ENCODE assay signal across 24 cellular contexts in the genomic region with DNA sequence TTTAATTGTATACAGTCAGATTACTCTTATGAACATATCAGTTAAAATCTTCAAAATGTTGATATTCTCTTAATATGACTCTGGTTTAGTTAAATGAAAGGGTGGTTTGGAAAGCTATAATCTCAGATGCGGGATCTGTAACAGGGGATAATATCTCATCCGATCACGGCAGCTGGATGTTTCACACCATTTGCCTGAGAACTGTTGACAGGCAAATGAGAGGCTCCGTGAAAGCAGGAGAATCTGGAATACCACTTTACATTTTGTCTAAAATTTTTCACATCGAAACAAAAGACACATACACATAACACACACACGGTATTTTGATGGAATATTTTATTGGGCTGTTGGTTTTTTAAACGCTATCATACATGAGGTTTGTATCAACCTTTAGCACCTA.
"Had no signal": no experiment of that assay in that cellular context is flagged by ENCODE, and none has a peak within 500 bp of the region (broad histone marks: within the 10 kb centered on the region; RNA-seq: fewer than 3 reads in every experiment).

No MANE protein-coding gene starts in this region.

- H3K27ac ChIP-seq: stomach, suprapubic skin, testis, thoracic aorta, thyroid gland, tibial artery, tibial nerve, transverse colon, upper lobe of left lung, upper lobe of right lung, uterus, vagina had no signal

- H3K4me3 ChIP-seq: stomach, suprapubic skin, testis, thoracic aorta, thyroid gland, tibial artery, tibial nerve, transverse colon, upper lobe of left lung, upper lobe of right lung, uterus, vagina had no signal

- H3K9me3 ChIP-seq: stomach, suprapubic skin, testis, thoracic aorta, thyroid gland, transverse colon, upper lobe of left lung, upper lobe of right lung, uterus, vagina had no signal

- DNase-seq: stimulated activated CD4-positive, alpha-beta T cell treated with anti-CD3 and anti-CD28 coated beads, Interleukin-2, amount 100 ng/mL, for 48 hours; stimulated activated CD4-positive, alpha-beta T cell treated with anti-CD3 and anti-CD28 coated beads, Interleukin-4, amount 100 ng/mL, for 1 hour; stimulated activated CD4-positive, alpha-beta T cell treated with anti-CD3 and anti-CD28 coated beads, Interleukin-4, amount 100 ng/mL, for 24 hours; stimulated activated CD4-positive, alpha-beta T cell treated with anti-CD3 and anti-CD28 coated beads, Interleukin-4, amount 100 ng/mL, for 4 hours; stimulated activated CD8-positive, alpha-beta memory T cell treated with anti-CD3 and anti-CD28 coated beads, Interleukin-4, amount 100 ng/mL, for 48 hours; stimulated activated naive B cell treated with anti-CD40 and anti-IgM and Interleukin-4, amounts not matched to agents 10 μg/mL and 1 μg/mL and 100 μg/mL, for 72 hours; stimulated activated naive CD4-positive, alpha-beta T cell; stimulated activated naive CD4-positive, alpha-beta T cell treated with Interleukin-2 at 50 U/mL for 16 hours; stimulated activated naive CD8-positive, alpha-beta T cell treated with anti-CD3 and anti-CD28 coated beads, Interleukin-15, amount 100 ng/mL, for 72 hours; stimulated activated naive CD8-positive, alpha-beta T cell treated with anti-CD3 and anti-CD28 coated beads, Interleukin-15, Interleukin-2, amounts not matched to agents 100 U/mL and 50 U/mL, for 24 hours; stomach; substantia nigra; testis; thyroid gland; tibial artery; transverse colon; trophoblast cell; upper lobe of left lung; upper lobe of right lung; uterus had no signal

- H3K36me3 ChIP-seq: stomach, suprapubic skin, thoracic aorta, thyroid gland, tibial artery, tibial nerve, transverse colon, upper lobe of left lung, upper lobe of right lung, uterus, vagina had no signal

- H3K27me3 ChIP-seq: stomach, suprapubic skin, testis, thyroid gland, tibial artery, tibial nerve, transverse colon, upper lobe of left lung, upper lobe of right lung, uterus, vagina had no signal
